11 cellular contexts compared by ENCODE assay signal in the genomic region with DNA sequence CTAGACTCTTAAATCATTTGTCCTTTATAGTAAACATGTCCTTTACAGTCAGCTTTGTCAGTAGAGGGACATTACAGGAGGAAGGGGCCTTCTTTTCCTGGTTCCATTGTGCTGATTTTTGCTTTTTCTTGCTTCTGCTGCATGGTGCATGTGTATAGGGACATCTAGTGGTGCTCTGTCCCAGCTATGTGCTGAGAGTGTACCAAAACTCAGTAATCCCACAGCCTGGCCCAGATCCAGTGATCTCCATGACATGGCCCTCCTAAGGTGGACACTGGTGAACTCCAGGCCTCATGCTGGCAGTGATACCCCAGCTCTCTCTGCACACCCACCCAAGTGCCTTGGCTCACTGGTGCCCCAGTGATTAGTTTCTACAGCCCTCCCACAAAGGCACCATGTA. TPM values are rescaled to one million over a fixed set of nuclear protein-coding genes. Genes with fewer than 3 reads are reported as not detected.
DNase-seq lines count a peak whose midpoint lies in the region; ATAC-seq and TF ChIP-seq lines count a peak whose summit lies in the region.
"Had no signal": no experiment of that assay in that cellular context is flagged by ENCODE, and none has a peak within 500 bp of the region (broad histone marks: within the 10 kb centered on the region; RNA-seq: fewer than 3 reads in every experiment).

No MANE protein-coding gene starts in this region.

- no peak overlapping the region for H3K27ac ChIP-seq in transverse colon

- no peaks in the 10 kb centered on the region for H3K27me3 ChIP-seq in transverse colon

- TF ChIP-seq CTCF in epithelial cell of esophagus (IDR thresholded peaks at IDR 0.05; ENCODE audit: insufficient read depth, low read depth, low read length, missing control alignments) (no peak), transverse colon (IDR thresholded peaks at IDR 0.05) (no peak)

- H3K4me3 ChIP-seq in epithelial cell of esophagus (ENCODE audit: low read length) (no peak overlapping the region), transverse colon (no peak overlapping the region)

- POLR2A ChIA-PET in activated CD4-positive, alpha-beta T cell treated with anti-CD3 and anti-CD28 coated beads, Interleukin-2, amount 10 ng/mL, durations not matched to agents 7 days and 5 days (lab: Charles Lee), result no interaction called here

- no peak overlapping the region for H3K4me3 Mint-ChIP-seq in activated CD4-positive, alpha-beta T cell treated with anti-CD3 and anti-CD28 coated beads, Interleukin-2, amount 10 ng/mL, durations not matched to agents 7 days and 5 days
- H3K4me3 Mint-ChIP-seq in stimulated activated effector memory CD8-positive, alpha-beta T cell treated with anti-CD3 and anti-CD28 coated beads, Interleukin-12 subunit alpha, Interleukin-12 subunit beta, amount 100 ng/mL, for 72 hours, result no peak overlapping the region
- H3K4me3 Mint-ChIP-seq: activated B cell treated with CpG ODN at 0.5 μM for 24 hours had no signal

- in situ Hi-C loops in transverse colon (cut with MboI; ENCODE audit: low pct_ligation_motif_present in 1 of 4, low pct_unique_long_range_greater_than_20kb in 1 of 4, low sequenced_read_pairs in 3 of 4), result no loop called here

- no peak for TF ChIP-seq EP300 in transverse colon (IDR thresholded peaks at IDR 0.05; ENCODE audit: low read depth)

- H3K27me3 Mint-ChIP-seq in activated CD4-positive, alpha-beta T cell treated with anti-CD3 and anti-CD28 coated beads, Interleukin-2, amount 10 ng/mL, durations not matched to agents 7 days and 5 days, result no peaks in the 10 kb centered on the region
- H3K27me3 Mint-ChIP-seq: activated B cell treated with CpG ODN at 0.5 μM for 24 hours had no signal

- no peaks in the 10 kb centered on the region for H3K4me1 ChIP-seq in transverse colon

- peak; percentile 51 for ATAC-seq in stimulated activated effector memory CD8-positive, alpha-beta T cell treated with anti-CD3 and anti-CD28 coated beads, Interleukin-12 subunit alpha, Interleukin-12 subunit beta, amount 100 ng/mL, for 72 hours

- no peaks in the 10 kb centered on the region for H3K9me3 Mint-ChIP-seq in activated CD4-positive, alpha-beta T cell treated with anti-CD3 and anti-CD28 coated beads, Interleukin-2, amount 10 ng/mL, durations not matched to agents 7 days and 5 days
- no peaks in the 10 kb centered on the region for H3K9me3 Mint-ChIP-seq in stimulated activated effector memory CD8-positive, alpha-beta T cell treated with anti-CD3 and anti-CD28 coated beads, Interleukin-12 subunit alpha, Interleukin-12 subunit beta, amount 100 ng/mL, for 72 hours
- H3K9me3 Mint-ChIP-seq: activated B cell treated with CpG ODN at 0.5 μM for 24 hours had no signal

- H3K27ac Mint-ChIP-seq in activated CD4-positive, alpha-beta T cell treated with anti-CD3 and anti-CD28 coated beads, Interleukin-2, amount 10 ng/mL, durations not matched to agents 7 days and 5 days, result no peak overlapping the region
- no peak overlapping the region for H3K27ac Mint-ChIP-seq in stimulated activated effector memory CD8-positive, alpha-beta T cell treated with anti-CD3 and anti-CD28 coated beads, Interleukin-12 subunit alpha, Interleukin-12 subunit beta, amount 100 ng/mL, for 72 hours
- H3K27ac Mint-ChIP-seq: activated B cell treated with CpG ODN at 0.5 μM for 24 hours had no signal

- no peaks in the 10 kb centered on the region for H3K4me1 Mint-ChIP-seq in activated CD4-positive, alpha-beta T cell treated with anti-CD3 and anti-CD28 coated beads, Interleukin-2, amount 10 ng/mL, durations not matched to agents 7 days and 5 days
- no peaks in the 10 kb centered on the region for H3K4me1 Mint-ChIP-seq in stimulated activated effector memory CD8-positive, alpha-beta T cell treated with anti-CD3 and anti-CD28 coated beads, Interleukin-12 subunit alpha, Interleukin-12 subunit beta, amount 100 ng/mL, for 72 hours
- H3K4me1 Mint-ChIP-seq: activated B cell treated with CpG ODN at 0.5 μM for 24 hours had no signal

- no peaks in the 10 kb centered on the region for H3K9me3 ChIP-seq in transverse colon

- peak; percentile 1 for DNase-seq in activated CD4-positive, alpha-beta T cell treated with anti-CD3 and anti-CD28 coated beads for 48 hours
- DNase-seq in activated CD4-positive, alpha-beta T cell treated with anti-CD3 and anti-CD28 coated beads, Interleukin-2, amount 10 ng/mL, durations not matched to agents 7 days and 5 days, result no peak
- peak; percentile 15 for DNase-seq in NOMO-1 treated with DMSO at 0.1 percent for 48 hours (lab: John Stamatoyannopoulos, UW; ENCODE audit: unreplicated experiment)
- DNase-seq in epithelial cell of esophagus (ENCODE audit: low read depth), result peak; percentile 1
- DNase-seq in stimulated activated effector memory CD8-positive, alpha-beta T cell treated with anti-CD3 and anti-CD28 coated beads, Interleukin-12 subunit alpha, Interleukin-12 subunit beta, amount 100 ng/mL, for 72 hours (ENCODE audit: low spot score in 2 of 2), result no peak
- no peak for DNase-seq in transverse colon
- no peak for DNase-seq in activated effector memory CD4-positive, alpha-beta T cell treated with anti-CD3 and anti-CD28 coated beads, Interleukin-2, amount 50 U/mL, for 16 hours
- DNase-seq in middle frontal gyrus (ENCODE audit: extremely low spot score, low spot score), result no peak
- DNase-seq: activated B cell treated with CpG ODN at 0.5 μM for 24 hours, NCI-H1436 had no signal

- intact Hi-C loops in transverse colon (cut with DNase I; ENCODE audit: low total_unique reads), result no loop called here

- CTCF ChIA-PET in activated CD4-positive, alpha-beta T cell treated with anti-CD3 and anti-CD28 coated beads, Interleukin-2, amount 10 ng/mL, durations not matched to agents 7 days and 5 days (lab: Charles Lee), result interaction anchor here (0.6 kb wide), 1 partner anchor 507 kb away, joined by 3 read pairs; no protein-coding TSS in a partner anchor

- H3K36me3 Mint-ChIP-seq in activated CD4-positive, alpha-beta T cell treated with anti-CD3 and anti-CD28 coated beads, Interleukin-2, amount 10 ng/mL, durations not matched to agents 7 days and 5 days (ENCODE audit: low read depth), result no peaks in the 10 kb centered on the region
- no peaks in the 10 kb centered on the region for H3K36me3 Mint-ChIP-seq in stimulated activated effector memory CD8-positive, alpha-beta T cell treated with anti-CD3 and anti-CD28 coated beads, Interleukin-12 subunit alpha, Interleukin-12 subunit beta, amount 100 ng/mL, for 72 hours

- no peaks in the 10 kb centered on the region for H3K36me3 ChIP-seq in transverse colon

- no peak for TF ChIP-seq POLR2A in transverse colon (IDR thresholded peaks at IDR 0.05)

RNA-seq across cellular contexts. Expression of gene MAGEB17, which starts 45.2 kb away (rescaled TPM):
- total RNA-seq in activated CD4-positive, alpha-beta T cell treated with anti-CD3 and anti-CD28 coated beads, Interleukin-2, amount 10 ng/mL, durations not matched to agents 7 days and 5 days, result not detected
- 1 to 10 TPM in 1 of 4 donors, not detected in 3; 1.6 TPM for total RNA-seq in transverse colon
- total RNA-seq: activated B cell treated with CpG ODN at 0.5 μM for 24 hours, mononuclear cell had no signal

Comparison
In these comparisons a context has a peak if more than half of its experiments do, and no peak if none do; other contexts are left out.
1. DNase-seq: peak in activated CD4-positive, alpha-beta T cell treated with anti-CD3 and anti-CD28 coated beads for 48 hours (single experiment), NOMO-1 treated with DMSO at 0.1 percent for 48 hours (single experiment) and epithelial cell of esophagus (single experiment); none in activated CD4-positive, alpha-beta T cell treated with anti-CD3 and anti-CD28 coated beads, Interleukin-2, amount 10 ng/mL, durations not matched to agents 7 days and 5 days (single experiment), stimulated activated effector memory CD8-positive, alpha-beta T cell treated with anti-CD3 and anti-CD28 coated beads, Interleukin-12 subunit alpha, Interleukin-12 subunit beta, amount 100 ng/mL, for 72 hours (0 of 2), transverse colon (single experiment), activated effector memory CD4-positive, alpha-beta T cell treated with anti-CD3 and anti-CD28 coated beads, Interleukin-2, amount 50 U/mL, for 16 hours (single experiment) and middle frontal gyrus (single experiment).